16 cellular contexts compared by ENCODE assay signal in the genomic region with DNA sequence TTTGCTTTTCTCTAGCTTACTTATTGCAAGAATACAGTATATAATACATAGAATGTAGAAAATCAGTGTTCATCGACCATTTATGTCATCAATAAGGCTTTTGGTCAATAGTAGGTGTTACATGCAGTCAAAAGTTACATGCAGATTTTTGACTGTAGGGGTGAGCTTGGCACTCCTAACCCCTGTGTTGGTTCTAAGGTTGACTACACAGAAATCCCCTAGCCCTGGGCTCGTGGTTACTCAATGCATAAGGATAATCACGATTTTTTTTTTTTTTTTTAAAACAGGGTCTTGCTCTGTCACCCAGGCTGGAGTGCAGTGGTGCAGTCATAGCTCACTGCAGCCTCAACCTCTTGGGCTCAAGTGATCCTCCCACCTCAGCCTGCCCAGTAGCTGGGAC. TPM values are rescaled to one million over a fixed set of nuclear protein-coding genes. Genes with fewer than 3 reads are reported as not detected.
DNase-seq lines count a peak whose midpoint lies in the region; ATAC-seq and TF ChIP-seq lines count a peak whose summit lies in the region.
"Had no signal": no experiment of that assay in that cellular context is flagged by ENCODE, and none has a peak within 500 bp of the region (broad histone marks: within the 10 kb centered on the region; RNA-seq: fewer than 3 reads in every experiment).

No MANE protein-coding gene starts in this region.

- H3K27ac Mint-ChIP-seq in activated T-cell treated with anti-CD3 and anti-CD28 coated beads, Interleukin-2, amount 50 U/mL, for 72 hours: no peak overlapping the region
- H3K27ac Mint-ChIP-seq in stimulated activated effector memory CD8-positive, alpha-beta T cell treated with anti-CD3 and anti-CD28 coated beads, Interleukin-12 subunit alpha, Interleukin-12 subunit beta, amount 100 ng/mL, for 72 hours: no peak overlapping the region
- H3K27ac Mint-ChIP-seq: CD8-positive, alpha-beta T cell; GM23338 had no signal

- ATAC-seq in activated T-cell treated with anti-CD3 and anti-CD28 coated beads, Interleukin-2, amount 50 U/mL, for 72 hours (replicated peaks in 1 of 2): peak; percentile 58 to 86
- ATAC-seq in stimulated activated effector memory CD8-positive, alpha-beta T cell treated with anti-CD3 and anti-CD28 coated beads, Interleukin-12 subunit alpha, Interleukin-12 subunit beta, amount 100 ng/mL, for 72 hours: peak; percentile 80
- ATAC-seq in GM21528 (IDR thresholded peaks at IDR 0.05; ENCODE audit: low FRiP score, unreplicated experiment): no peak
- ATAC-seq in left cardiac atrium: no peak
- ATAC-seq: CD8-positive, alpha-beta T cell had no signal

- no peak overlapping the region for H3K4me3 Mint-ChIP-seq in activated T-cell treated with anti-CD3 and anti-CD28 coated beads, Interleukin-2, amount 50 U/mL, for 72 hours
- H3K4me3 Mint-ChIP-seq in stimulated activated effector memory CD8-positive, alpha-beta T cell treated with anti-CD3 and anti-CD28 coated beads, Interleukin-12 subunit alpha, Interleukin-12 subunit beta, amount 100 ng/mL, for 72 hours: no peak overlapping the region
- H3K4me3 Mint-ChIP-seq: CD14-positive monocyte; CD8-positive, alpha-beta T cell; GM23338 had no signal

- TF ChIP-seq CTCF in VCaP (conservative IDR thresholded peaks at IDR 0.05): no peak

- DNase-seq in activated T-cell treated with anti-CD3 and anti-CD28 coated beads, Interleukin-2, amount 50 U/mL, for 72 hours: peak; percentile 3 to 8
- DNase-seq in activated T-cell treated with anti-CD3 and anti-CD28 coated beads for 4 hours (no peak), nucleus accumbens (lab: John Stamatoyannopoulos, UW) (no peak), left cardiac atrium (no peak)
- no peak for DNase-seq in stimulated activated effector memory CD8-positive, alpha-beta T cell treated with anti-CD3 and anti-CD28 coated beads, Interleukin-12 subunit alpha, Interleukin-12 subunit beta, amount 100 ng/mL, for 72 hours (ENCODE audit: low spot score in 2 of 2)
- DNase-seq: CD8-positive, alpha-beta T cell; COR-L47; DMS153; DND-41; GDM1; H7; IMR-90 had no signal

- no peaks in the 10 kb centered on the region for H3K4me1 Mint-ChIP-seq in activated T-cell treated with anti-CD3 and anti-CD28 coated beads, Interleukin-2, amount 50 U/mL, for 72 hours (ENCODE audit: low read depth)
- H3K4me1 Mint-ChIP-seq in stimulated activated effector memory CD8-positive, alpha-beta T cell treated with anti-CD3 and anti-CD28 coated beads, Interleukin-12 subunit alpha, Interleukin-12 subunit beta, amount 100 ng/mL, for 72 hours: peaks cover 6% of the 10 kb centered on the region
- H3K4me1 Mint-ChIP-seq: GM23338 had no signal

- intact Hi-C loops in left cardiac atrium (cut with DNase I): loop anchor here in 1 of 2 donors (10.0 kb wide), 1 partner anchor 339 kb away; no protein-coding TSS in a partner anchor

- H3K27me3 Mint-ChIP-seq in activated T-cell treated with anti-CD3 and anti-CD28 coated beads, Interleukin-2, amount 50 U/mL, for 72 hours (ENCODE audit: low read depth): no peaks in the 10 kb centered on the region

- no peaks in the 10 kb centered on the region for H3K36me3 Mint-ChIP-seq in activated T-cell treated with anti-CD3 and anti-CD28 coated beads, Interleukin-2, amount 50 U/mL, for 72 hours (ENCODE audit: insufficient read depth in 2 of 2)
- H3K36me3 Mint-ChIP-seq in stimulated activated effector memory CD8-positive, alpha-beta T cell treated with anti-CD3 and anti-CD28 coated beads, Interleukin-12 subunit alpha, Interleukin-12 subunit beta, amount 100 ng/mL, for 72 hours: no peaks in the 10 kb centered on the region
- H3K36me3 Mint-ChIP-seq: CD14-positive monocyte; CD8-positive, alpha-beta T cell had no signal

- H3K9me3 Mint-ChIP-seq in activated T-cell treated with anti-CD3 and anti-CD28 coated beads, Interleukin-2, amount 50 U/mL, for 72 hours: no peaks in the 10 kb centered on the region
- no peaks in the 10 kb centered on the region for H3K9me3 Mint-ChIP-seq in stimulated activated effector memory CD8-positive, alpha-beta T cell treated with anti-CD3 and anti-CD28 coated beads, Interleukin-12 subunit alpha, Interleukin-12 subunit beta, amount 100 ng/mL, for 72 hours
- H3K9me3 Mint-ChIP-seq: CD8-positive, alpha-beta T cell had no signal

- H3K27ac ChIP-seq in VCaP: peak overlapping the region; percentile 99; the same call in 1 of the 2 replicates

RNA-seq across cellular contexts. Expression of gene NWD1, which starts 4.0 kb away (rescaled TPM):
- total RNA-seq in activated T-cell treated with anti-CD3 and anti-CD28 coated beads, Interleukin-2, amount 50 U/mL, for 72 hours: not detected
- under 1 TPM in 1 of 2 donors, not detected in 1; 0.09 TPM for total RNA-seq in left cardiac atrium
- total RNA-seq: CD8-positive, alpha-beta T cell; H7; IMR-90 had no signal

RNA-seq across cellular contexts. Expression of gene TMEM38A, which starts 54.7 kb away (rescaled TPM):
- 1 to 10 TPM; 1.6 to 2.6 TPM for total RNA-seq in activated T-cell treated with anti-CD3 and anti-CD28 coated beads, Interleukin-2, amount 50 U/mL, for 72 hours
- 10 to 100 TPM in 1 of 2 donors, 1 to 10 TPM in 1; 6.7 to 20.2 TPM for total RNA-seq in left cardiac atrium

RNA-seq across cellular contexts. Expression of gene SMIM7, which starts 55.7 kb away (rescaled TPM):
- 10 to 100 TPM; 75.8 to 81.1 TPM for total RNA-seq in activated T-cell treated with anti-CD3 and anti-CD28 coated beads, Interleukin-2, amount 50 U/mL, for 72 hours
- total RNA-seq in left cardiac atrium: 10 to 100 TPM; 43.2 to 44.5 TPM

Comparison
In these comparisons a context has a peak if more than half of its experiments do, and no peak if none do; other contexts are left out.
1. DNase-seq: peak in activated T-cell treated with anti-CD3 and anti-CD28 coated beads, Interleukin-2, amount 50 U/mL, for 72 hours (2 of 2); none in activated T-cell treated with anti-CD3 and anti-CD28 coated beads for 4 hours (single experiment), stimulated activated effector memory CD8-positive, alpha-beta T cell treated with anti-CD3 and anti-CD28 coated beads, Interleukin-12 subunit alpha, Interleukin-12 subunit beta, amount 100 ng/mL, for 72 hours (0 of 2), nucleus accumbens (0 of 56) and left cardiac atrium (single experiment).
2. ATAC-seq: peak in activated T-cell treated with anti-CD3 and anti-CD28 coated beads, Interleukin-2, amount 50 U/mL, for 72 hours (2 of 2) and stimulated activated effector memory CD8-positive, alpha-beta T cell treated with anti-CD3 and anti-CD28 coated beads, Interleukin-12 subunit alpha, Interleukin-12 subunit beta, amount 100 ng/mL, for 72 hours (single experiment); none in GM21528 (single experiment) and left cardiac atrium (0 of 2).